ENCODE assay signal across 12 cellular contexts in genomic region chr14:68817513-68818212, GRCh38. TPM values are rescaled to one million over a fixed set of nuclear protein-coding genes. Genes with fewer than 3 reads are reported as not detected.
DNase-seq lines count a peak whose midpoint lies in the region; ATAC-seq and TF ChIP-seq lines count a peak whose summit lies in the region.
"Had no signal": no experiment of that assay in that cellular context is flagged by ENCODE, and none has a peak within 500 bp of the region (broad histone marks: within the 10 kb centered on the region; RNA-seq: fewer than 3 reads in every experiment).

No MANE protein-coding gene starts in this region.

- H3K36me3 ChIP-seq in RWPE2 (ENCODE audit: low read depth) (no peaks in the 10 kb centered on the region), hepatocyte (replicated peaks; ENCODE audit: insufficient read depth, low read depth) (no peaks in the 10 kb centered on the region), heart right ventricle (no peaks in the 10 kb centered on the region)
- H3K36me3 ChIP-seq: ovary had no signal

- H3K4me3 Mint-ChIP-seq in stimulated activated effector memory CD8-positive, alpha-beta T cell treated with anti-CD3 and anti-CD28 coated beads, Interleukin-12 subunit alpha, Interleukin-12 subunit beta, amount 100 ng/mL, for 72 hours, result peak overlapping the region; percentile 76

- peak overlapping the region; percentile 93 for H3K27ac Mint-ChIP-seq in stimulated activated effector memory CD8-positive, alpha-beta T cell treated with anti-CD3 and anti-CD28 coated beads, Interleukin-12 subunit alpha, Interleukin-12 subunit beta, amount 100 ng/mL, for 72 hours

- H3K27me3 ChIP-seq in RWPE2 (ENCODE audit: insufficient read depth, poor library complexity, severe bottlenecking) (no peaks in the 10 kb centered on the region), hepatocyte (no peaks in the 10 kb centered on the region), heart right ventricle (no peaks in the 10 kb centered on the region)
- H3K27me3 ChIP-seq: body of pancreas, ovary had no signal

- H3K79me2 ChIP-seq in hepatocyte, result peaks cover 30% of the 10 kb centered on the region

- no peak overlapping the region for H2AFZ ChIP-seq in hepatocyte

- H3K36me3 Mint-ChIP-seq in stimulated activated effector memory CD8-positive, alpha-beta T cell treated with anti-CD3 and anti-CD28 coated beads, Interleukin-12 subunit alpha, Interleukin-12 subunit beta, amount 100 ng/mL, for 72 hours, result no peaks in the 10 kb centered on the region

- H3K4me1 ChIP-seq in RWPE2 (ENCODE audit: insufficient read depth, poor library complexity, severe bottlenecking), result peaks cover 18% of the 10 kb centered on the region
- H3K4me1 ChIP-seq in hepatocyte (ENCODE audit: insufficient read depth), result peaks cover 50% of the 10 kb centered on the region
- peaks cover 6 to 64% (median 42%) of the 10 kb centered on the region in 9 donors for H3K4me1 ChIP-seq in heart right ventricle

- TF ChIP-seq CTCF in RWPE2 (IDR thresholded peaks at IDR 0.05; ENCODE audit: poor library complexity, severe bottlenecking), result no peak
- no peak for TF ChIP-seq CTCF in hepatocyte (IDR thresholded peaks at IDR 0.05; ENCODE audit: poor library complexity)
- no peak for TF ChIP-seq CTCF in heart right ventricle (IDR thresholded peaks at IDR 0.05)

- H3K9me3 Mint-ChIP-seq in stimulated activated effector memory CD8-positive, alpha-beta T cell treated with anti-CD3 and anti-CD28 coated beads, Interleukin-12 subunit alpha, Interleukin-12 subunit beta, amount 100 ng/mL, for 72 hours, result no peaks in the 10 kb centered on the region

- ATAC-seq in RWPE2 (ENCODE audit: low read depth) (no peak), HG02970 (IDR thresholded peaks at IDR 0.05; ENCODE audit: low FRiP score, unreplicated experiment) (no peak), heart right ventricle (no peak)
- ATAC-seq in stimulated activated effector memory CD8-positive, alpha-beta T cell treated with anti-CD3 and anti-CD28 coated beads, Interleukin-12 subunit alpha, Interleukin-12 subunit beta, amount 100 ng/mL, for 72 hours, result no peak
- ATAC-seq: body of pancreas, esophagus mucosa had no signal

- H3K9me3 ChIP-seq in RWPE2 (ENCODE audit: severe bottlenecking), result no peaks in the 10 kb centered on the region
- H3K9me3 ChIP-seq in hepatocyte (ENCODE audit: low read depth), result no peaks in the 10 kb centered on the region
- H3K9me3 ChIP-seq in heart right ventricle, result no peaks in the 10 kb centered on the region
- H3K9me3 ChIP-seq: body of pancreas, ovary had no signal

- H3K4me1 Mint-ChIP-seq in stimulated activated effector memory CD8-positive, alpha-beta T cell treated with anti-CD3 and anti-CD28 coated beads, Interleukin-12 subunit alpha, Interleukin-12 subunit beta, amount 100 ng/mL, for 72 hours, result peaks cover 79% of the 10 kb centered on the region

- no peaks in the 10 kb centered on the region for H4K20me1 ChIP-seq in hepatocyte (ENCODE audit: insufficient read depth, poor library complexity, severe bottlenecking)

- DNase-seq in GM03348 (ENCODE audit: low spot score) (peak; percentile 2), RWPE2 (ENCODE audit: low spot score) (peak; percentile 61), hepatocyte (ENCODE audit: low spot score) (peak; percentile 3), substantia nigra (lab: John Stamatoyannopoulos, UW) (no peak), heart right ventricle (no peak)
- DNase-seq in stimulated activated effector memory CD8-positive, alpha-beta T cell treated with anti-CD3 and anti-CD28 coated beads, Interleukin-12 subunit alpha, Interleukin-12 subunit beta, amount 100 ng/mL, for 72 hours (ENCODE audit: low spot score in 2 of 2), result no peak
- DNase-seq: body of pancreas; NCI-H1436 treated with DMSO at 0.1 percent for 48 hours; stimulated activated CD4-positive, alpha-beta T cell treated with anti-CD3 and anti-CD28 coated beads, Interleukin-4, amount 100 ng/mL, for 24 hours had no signal

- H3K4me3 ChIP-seq in RWPE2 (ENCODE audit: severe bottlenecking) (no peak overlapping the region), hepatocyte (no peak overlapping the region), heart right ventricle (no peak overlapping the region)
- H3K4me3 ChIP-seq: body of pancreas, ovary had no signal

- intact Hi-C loops in heart right ventricle (cut with DNase I), result loop anchor here (2.0 to 10.0 kb wide), 11 partner anchors 569 to 980 kb away; no protein-coding TSS in a partner anchor

- no peaks in the 10 kb centered on the region for H3K9me2 ChIP-seq in hepatocyte (replicated peaks; ENCODE audit: insufficient read depth)

- H3K27ac ChIP-seq in RWPE2 (ENCODE audit: poor library complexity, severe bottlenecking), result peak overlapping the region; percentile 78
- H3K27ac ChIP-seq in hepatocyte, result peak overlapping the region; percentile 99
- no peak overlapping the region for H3K27ac ChIP-seq in substantia nigra (ENCODE audit: low read depth, low read length, poor library complexity, severe bottlenecking)
- peak overlapping the region in 5 of 10 donors; percentile 98 to 100 (median 99) for H3K27ac ChIP-seq in heart right ventricle

- H3K4me2 ChIP-seq in hepatocyte, result no peak overlapping the region

- 100% methylated on average over 3 of the region's 3 CpGs for WGBS in hepatocyte (ENCODE audit: low lambda C conversion rate, missing lambda C conversion rate)
- WGBS in heart right ventricle, 2 donors, result 94 to 100% methylated on average over 3 of the region's 3 CpGs

RNA-seq across cellular contexts. Expression of gene ZFP36L1, which starts 24.8 kb away (rescaled TPM):
- total RNA-seq in hepatocyte (101 and 111 TPM in 2 replicates), heart right ventricle (100 to 1,000 TPM in 2 of 10 donors, 10 to 100 TPM in 8; 46.5 to 127 (median 55.3) TPM)
- polyA plus RNA-seq in hepatocyte (345 and 404 TPM in 2 replicates), heart right ventricle (10 to 100 TPM; 40.8 to 41.1 TPM)

Comparison
In these comparisons a context has a peak if more than half of its experiments do, and no peak if none do; other contexts are left out.
1. DNase-seq: peak in GM03348 (single experiment), RWPE2 (single experiment) and hepatocyte (single experiment); none in stimulated activated effector memory CD8-positive, alpha-beta T cell treated with anti-CD3 and anti-CD28 coated beads, Interleukin-12 subunit alpha, Interleukin-12 subunit beta, amount 100 ng/mL, for 72 hours (0 of 2), substantia nigra (0 of 49) and heart right ventricle (0 of 2).